28 cellular contexts compared by ENCODE assay signal in genomic region chr2:219490600-219491130, GRCh38. TPM values are rescaled to one million over a fixed set of nuclear protein-coding genes. Genes with fewer than 3 reads are reported as not detected.
DNase-seq lines count a peak whose midpoint lies in the region; ATAC-seq, FAIRE-seq and TF ChIP-seq lines count a peak whose summit lies in the region.
"Had no signal": no experiment of that assay in that cellular context is flagged by ENCODE, and none has a peak within 500 bp of the region (broad histone marks: within the 10 kb centered on the region; RNA-seq: fewer than 3 reads in every experiment).

No MANE protein-coding gene starts in this region.

- no peak overlapping the region for H2AK5ac ChIP-seq in H1 (ENCODE audit: low read depth, low read length)
- H2AK5ac ChIP-seq in neuronal stem cell (ENCODE audit: low read depth, low read length): peak overlapping the region; percentile 76

- H3K4me2 ChIP-seq in H1 (ENCODE audit: insufficient read depth in 1 of 2, low read depth in 2 of 2, low read length in 2 of 2) (no peak overlapping the region), neuronal stem cell (ENCODE audit: insufficient read depth, low read length, poor library complexity, severe bottlenecking) (no peak overlapping the region)
- H3K4me2 ChIP-seq: BLaER1 had no signal

- no peak overlapping the region for H3K23ac ChIP-seq in H1 (ENCODE audit: insufficient read length)
- peak overlapping the region; percentile 23 for H3K23ac ChIP-seq in neuronal stem cell (ENCODE audit: low read depth, low read length, poor library complexity)

- no peak overlapping the region for H3K4me3 ChIP-seq in cardiac muscle cell
- no peak overlapping the region for H3K4me3 ChIP-seq in H1 (ENCODE audit: extremely low read depth in 1 of 4, insufficient read depth in 2 of 4, low read depth in 3 of 4, low read length in 4 of 4)
- H3K4me3 ChIP-seq in neuronal stem cell (ENCODE audit: low read length in 2 of 2): no peak overlapping the region
- H3K4me3 ChIP-seq: BLaER1, K562, SJCRH30 had no signal

- H3K27ac ChIP-seq in cardiac muscle cell: peak overlapping the region; percentile 10
- no peak overlapping the region for H3K27ac ChIP-seq in H1 (ENCODE audit: low read depth, low read length)
- H3K27ac ChIP-seq in neuronal stem cell (replicated peaks; ENCODE audit: low read length): no peak overlapping the region
- H3K27ac ChIP-seq: BLaER1, RWPE1, SJCRH30 had no signal

- 0 out of 2 replicates have a peak overlapping the region, but pooled peaks have one; percentile 23 for H2BK15ac ChIP-seq in H1 (ENCODE audit: low read length)
- no peak overlapping the region for H2BK15ac ChIP-seq in neuronal stem cell (ENCODE audit: low read length)

- FAIRE-seq in H1 (lab: Jason Lieb, UNC): no peak
- FAIRE-seq: A204.1, GM12892, H54, K562 had no signal

- H3K36me3 ChIP-seq in cardiac muscle cell (peaks cover 34% of the 10 kb centered on the region), H1 (ENCODE audit: control insufficient read depth in 2 of 4, insufficient read depth in 4 of 4, low read length in 3 of 4) (no peaks in the 10 kb centered on the region), neuronal stem cell (replicated peaks in 1 of 2; ENCODE audit: control insufficient read depth in 2 of 2, insufficient read depth in 2 of 2, low read length in 2 of 2) (no peaks in the 10 kb centered on the region)
- H3K36me3 ChIP-seq: BLaER1, SJCRH30 had no signal

- H3K18ac ChIP-seq in H1 (ENCODE audit: extremely low read depth, low read length): no peak overlapping the region
- peak overlapping the region; percentile 77 for H3K18ac ChIP-seq in neuronal stem cell (ENCODE audit: low read length)

- H2AFZ ChIP-seq in H1 (ENCODE audit: low read length): no peak overlapping the region
- no peak overlapping the region for H2AFZ ChIP-seq in neuronal stem cell (ENCODE audit: low read length)

- no peaks in the 10 kb centered on the region for H4K20me1 ChIP-seq in H1 (replicated peaks in 1 of 2; ENCODE audit: control insufficient read depth in 1 of 2, insufficient read depth in 2 of 2, low read length in 2 of 2)

- H3K9me3 ChIP-seq in cardiac muscle cell (ENCODE audit: low read depth) (no peaks in the 10 kb centered on the region), H1 (ENCODE audit: insufficient read depth in 2 of 2, low read depth in 1 of 2, low read length in 1 of 2) (no peaks in the 10 kb centered on the region), neuronal stem cell (replicated peaks in 1 of 2; ENCODE audit: control insufficient read depth in 2 of 2, insufficient read depth in 1 of 2, low read depth in 1 of 2, low read length in 2 of 2) (no peaks in the 10 kb centered on the region)
- H3K9me3 ChIP-seq: BLaER1, Caco-2, SJCRH30 had no signal

- no peak overlapping the region for H3K14ac ChIP-seq in H1 (ENCODE audit: insufficient read length)
- H3K14ac ChIP-seq in neuronal stem cell (ENCODE audit: low read length): no peak overlapping the region

- no peak for ATAC-seq in esophagus mucosa
- ATAC-seq: Panc1 had no signal

- TF ChIP-seq EP300 in H1 (IDR thresholded peaks at IDR 0.05; ENCODE audit: borderline replicate concordance in 1 of 2, low read depth in 2 of 2, low read length in 2 of 2): no peak

- H2BK5ac ChIP-seq in H1 (ENCODE audit: low read depth, low read length): no peak overlapping the region
- H2BK5ac ChIP-seq in neuronal stem cell (ENCODE audit: low read length): no peak overlapping the region

- no peaks in the 10 kb centered on the region for H3K79me2 ChIP-seq in H1 (ENCODE audit: control insufficient read depth in 1 of 2, insufficient read depth in 2 of 2, low read length in 2 of 2)

- H4K5ac ChIP-seq in H1 (ENCODE audit: insufficient read length, low read depth, low read length): no peak overlapping the region

- H3K23me2 ChIP-seq in H1 (ENCODE audit: low read depth, low read length): no peaks in the 10 kb centered on the region

- H3K56ac ChIP-seq in H1 (replicated peaks; ENCODE audit: insufficient read length, low read depth, low read length): no peak overlapping the region

- no peaks in the 10 kb centered on the region for H3K27me3 ChIP-seq in cardiac muscle cell
- peaks cover 2 to 32% (median 20%) of the 10 kb centered on the region in 4 experiments for H3K27me3 ChIP-seq in H1 (replicated peaks in 1 of 4; ENCODE audit: control insufficient read depth in 3 of 4, extremely low read depth in 1 of 4, insufficient read depth in 3 of 4, low read length in 3 of 4)
- peaks cover 3 to 83% (median 50%) of the 10 kb centered on the region in 3 experiments for H3K27me3 ChIP-seq in neuronal stem cell (ENCODE audit: control insufficient read depth in 3 of 3, insufficient read depth in 3 of 3, low read depth in 1 of 3, low read length in 3 of 3)
- H3K27me3 ChIP-seq: SJCRH30 had no signal

- H2BK20ac ChIP-seq in H1 (ENCODE audit: low read length): peak overlapping the region; percentile 62; the same call in 1 of the 2 replicates

- no peak overlapping the region; the same call in 1 of the 2 replicates for H2BK12ac ChIP-seq in H1 (ENCODE audit: low read depth, low read length)
- no peak overlapping the region for H2BK12ac ChIP-seq in neuronal stem cell (ENCODE audit: low read length)

- CTCF ChIA-PET in H1 (lab: Charles Lee; ENCODE audit: partially characterized antibody): interaction anchor here (1.2 to 113.1 kb wide), 5 partner anchors 1 to 199 kb away, joined by 3 to 7248 read pairs (median 37); partner anchors contain the start of genes ASIC4, CHPF, DES and GMPPA

- H3K4ac ChIP-seq in H1 (replicated peaks; ENCODE audit: insufficient read length, low read depth, low read length) (no peak overlapping the region), neuronal stem cell (ENCODE audit: low read length) (peak overlapping the region; percentile 59)

- POLR2A ChIA-PET in H1 (lab: Charles Lee; ENCODE audit: partially characterized antibody): interaction anchor here (1.0 to 19.9 kb wide), 10 partner anchors 9 to 62 kb away, joined by 3 to 216 read pairs (median 4); partner anchors contain the start of genes ASIC4 and GMPPA

- H2BK120ac ChIP-seq in H1 (replicated peaks; ENCODE audit: low read depth, low read length): no peak overlapping the region
- no peak overlapping the region for H2BK120ac ChIP-seq in neuronal stem cell (ENCODE audit: low read depth, low read length)

- H3K79me1 ChIP-seq in H1 (ENCODE audit: low read depth, low read length): no peaks in the 10 kb centered on the region
- no peaks in the 10 kb centered on the region for H3K79me1 ChIP-seq in neuronal stem cell (ENCODE audit: low read depth, low read length)

- DNase-seq in cardiac muscle cell (ENCODE audit: low read depth in 1 of 2, low spot score in 1 of 2) (no peak), cardiac septum (ENCODE audit: low spot score) (no peak), H1 (ENCODE audit: low read depth in 1 of 2, low spot score in 2 of 2) (no peak), neuronal stem cell (ENCODE audit: low spot score) (no peak), DMS153 (lab: John Stamatoyannopoulos, UW) (no peak), NCI-H146 treated with DMSO at 0.1 percent for 48 hours (lab: John Stamatoyannopoulos, UW; ENCODE audit: unreplicated experiment) (no peak)
- DNase-seq: Caco-2, DND-41, Kasumi-1, MV-4-11, NCI-H1105, NCI-H1436 treated with DMSO at 0.1 percent for 48 hours, NCI-H1930, NCI-H2107, NCI-H446 treated with DMSO at 0.1 percent for 48 hours, NCI-H526, SJCRH30 had no signal

- H4K91ac ChIP-seq in H1 (replicated peaks; ENCODE audit: insufficient read length, low read length) (no peak overlapping the region), neuronal stem cell (ENCODE audit: low read depth, low read length, poor library complexity) (no peak overlapping the region)

- no peak for TF ChIP-seq RAD21 in H1 (IDR thresholded peaks at IDR 0.05 in 1 of 2, conservative IDR thresholded peaks at IDR 0.05 in 1 of 2; ENCODE audit: low read depth in 2 of 2, low read length in 2 of 2)

- H3K9ac ChIP-seq in H1 (replicated peaks in 1 of 4; ENCODE audit: extremely low read depth in 1 of 4, low read depth in 3 of 4, low read length in 3 of 4): no peak overlapping the region
- H3K9ac ChIP-seq in neuronal stem cell (ENCODE audit: low read depth, low read length, poor library complexity): no peak overlapping the region
- H3K9ac ChIP-seq: BLaER1 had no signal

- peaks cover 14% of the 10 kb centered on the region for H3K4me1 ChIP-seq in cardiac muscle cell (ENCODE audit: low read depth)
- H3K4me1 ChIP-seq in H1 (replicated peaks in 1 of 4; ENCODE audit: control insufficient read depth in 3 of 4, insufficient read depth in 4 of 4, low read length in 3 of 4): peaks cover 6 to 26% (median 20%) of the 10 kb centered on the region in 4 experiments
- peaks cover 4 to 9% of the 10 kb centered on the region in 2 donors for H3K4me1 ChIP-seq in neuronal stem cell (ENCODE audit: control insufficient read depth in 2 of 2, insufficient read depth in 1 of 2, low read depth in 1 of 2, low read length in 2 of 2)

- no peak for TF ChIP-seq POLR2A in H1 (IDR thresholded peaks at IDR 0.05; ENCODE audit: control extremely low read depth in 1 of 2, low read depth in 2 of 2, low read length in 2 of 2)

- 90% methylated on average over 9 of the region's 10 CpGs; no CpG with 5 or more reads in 1 of the 2 experiments for WGBS in H1 (ENCODE audit: extremely low coverage in 1 of 2, insufficient coverage in 1 of 2, insufficient read length in 1 of 2, insufficient replicate concordance in 2 of 2, low coverage in 1 of 2, low lambda C conversion rate in 2 of 2, missing lambda C conversion rate in 1 of 2), 2 experiments
- WGBS in neuronal stem cell (ENCODE audit: extremely low coverage in 2 of 2, insufficient read length in 2 of 2, insufficient replicate concordance in 1 of 2), 2 donors: no CpG with 5 or more reads among the region's 10 CpGs

- H4K8ac ChIP-seq in H1 (ENCODE audit: extremely low read depth, insufficient read depth, low read length): no peak overlapping the region
- H4K8ac ChIP-seq in neuronal stem cell (ENCODE audit: low read depth, low read length): peak overlapping the region; percentile 89

- TF ChIP-seq CTCF in cardiac muscle cell (IDR thresholded peaks at IDR 0.05; ENCODE audit: low read depth, low read length): no peak
- TF ChIP-seq CTCF in H1 (IDR thresholded peaks at IDR 0.05; ENCODE audit: control extremely low read depth in 1 of 3, insufficient read depth in 1 of 3, low read depth in 1 of 3, low read length in 3 of 3): no peak

- intact Hi-C loops in cardiac septum (cut with DNase I): no loop called here

RNA-seq across cellular contexts. Expression of gene GMPPA, which starts 8.0 kb away (rescaled TPM):
- total RNA-seq in cardiac muscle cell (35.0 and 45.5 TPM in 2 replicates), cardiac septum (22.6 TPM), esophagus mucosa (19.9 TPM)
- polyA plus RNA-seq in cardiac muscle cell (52.7 and 67.5 TPM in 2 replicates), H1 (2011; rRNA removed) (98.8 and 101 TPM in 2 replicates)
- 34.3 and 35.3 TPM in 2 replicates for total RNA-seq in H1 (2021; fragmentation: NEBNext Ultra II Directional; extraction: Animal tissue kit (Norgen Biotek cat#: 25700))
- 59.0 TPM for polyA plus RNA-seq in H1 (2011; cell fraction: cytosol; rRNA removed)
- 133 TPM for polyA plus RNA-seq in H1 (2011; cell fraction: nucleus; rRNA removed)
- polyA plus RNA-seq in H1 (2012, experiment 1 of 2): 32.8 to 43.7 TPM (median 41.5 TPM) in 4 replicates
- polyA plus RNA-seq in H1 (2012, experiment 2 of 2): 53.9 TPM
- polyA plus RNA-seq in H1 (2013, experiment 1 of 2): 32.4 TPM
- polyA plus RNA-seq in H1 (2013, experiment 2 of 2): 31.6 TPM
- 67.3 and 79.3 TPM in 2 replicates for polyA minus RNA-seq in H1 (2011; rRNA and poly(A)+ RNA removed)
- 24.6 TPM for polyA minus RNA-seq in H1 (2011; cell fraction: cytosol; rRNA and poly(A)+ RNA removed)
- polyA minus RNA-seq in H1 (2011; cell fraction: nucleus; rRNA and poly(A)+ RNA removed): 26.1 TPM
- 11.1 TPM for polyA plus RNA-seq in neuronal stem cell (2013, experiment 1 of 2)
- 10.9 TPM for polyA plus RNA-seq in neuronal stem cell (2013, experiment 2 of 2)

RNA-seq across cellular contexts. Expression of gene ASIC4, which starts 23.6 kb away (rescaled TPM):
- total RNA-seq in cardiac muscle cell: 6.4 and 9.5 TPM in 2 replicates
- polyA plus RNA-seq in cardiac muscle cell: 3.3 and 4.3 TPM in 2 replicates
- 0.32 TPM for total RNA-seq in cardiac septum
- 0.19 and 0.22 TPM in 2 replicates for total RNA-seq in H1 (2021; fragmentation: NEBNext Ultra II Directional; extraction: Animal tissue kit (Norgen Biotek cat#: 25700))
- 0.12 and 0.30 TPM in 2 replicates for polyA plus RNA-seq in H1 (2011; rRNA removed)
- polyA plus RNA-seq in H1 (2011; cell fraction: cytosol; rRNA removed): 0.18 TPM
- 0.96 TPM for polyA plus RNA-seq in H1 (2011; cell fraction: nucleus; rRNA removed)
- polyA plus RNA-seq in H1 (2012, experiment 1 of 2): 0.11 to 0.42 TPM (median 0.36 TPM) in 3 of 4 replicates, not detected in the other
- 0.05 TPM for polyA plus RNA-seq in H1 (2012, experiment 2 of 2)
- 0.06 TPM for polyA plus RNA-seq in H1 (2013, experiment 1 of 2)
- 0.13 TPM for polyA plus RNA-seq in H1 (2013, experiment 2 of 2)
- polyA minus RNA-seq in H1 (2011; rRNA and poly(A)+ RNA removed): 0.12 and 0.22 TPM in 2 replicates
- polyA minus RNA-seq in H1 (2011; cell fraction: cytosol; rRNA and poly(A)+ RNA removed): not detected
- 0.50 TPM for polyA minus RNA-seq in H1 (2011; cell fraction: nucleus; rRNA and poly(A)+ RNA removed)
- polyA plus RNA-seq in neuronal stem cell (2013, experiment 1 of 2): 0.14 TPM
- polyA plus RNA-seq in neuronal stem cell (2013, experiment 2 of 2): 0.15 TPM
- not detected for total RNA-seq in esophagus mucosa
- total RNA-seq: HT1080 had no signal
- polyA plus RNA-seq: AG04450; CD4-positive, alpha-beta memory T cell had no signal

RNA-seq across cellular contexts. Expression of gene CHPF, which starts 52.9 kb away (rescaled TPM):
- total RNA-seq in cardiac muscle cell (286 and 301 TPM in 2 replicates), cardiac septum (120 TPM), esophagus mucosa (27.1 TPM)
- polyA plus RNA-seq in cardiac muscle cell (208 and 218 TPM in 2 replicates), H1 (2011; rRNA removed) (67.3 and 103 TPM in 2 replicates)
- total RNA-seq in H1 (2021; fragmentation: NEBNext Ultra II Directional; extraction: Animal tissue kit (Norgen Biotek cat#: 25700)): 62.9 and 68.1 TPM in 2 replicates
- 61.7 TPM for polyA plus RNA-seq in H1 (2011; cell fraction: cytosol; rRNA removed)
- polyA plus RNA-seq in H1 (2011; cell fraction: nucleus; rRNA removed): 76.8 TPM
- polyA plus RNA-seq in H1 (2012, experiment 1 of 2): 33.7 to 59.5 TPM (median 55.7 TPM) in 4 replicates
- 62.7 TPM for polyA plus RNA-seq in H1 (2012, experiment 2 of 2)
- 107 TPM for polyA plus RNA-seq in H1 (2013, experiment 1 of 2)
- 107 TPM for polyA plus RNA-seq in H1 (2013, experiment 2 of 2)
- 17.3 and 20.9 TPM in 2 replicates for polyA minus RNA-seq in H1 (2011; rRNA and poly(A)+ RNA removed)
- 62.2 TPM for polyA minus RNA-seq in H1 (2011; cell fraction: cytosol; rRNA and poly(A)+ RNA removed)
- polyA minus RNA-seq in H1 (2011; cell fraction: nucleus; rRNA and poly(A)+ RNA removed): 38.8 TPM
- polyA plus RNA-seq in neuronal stem cell (2013, experiment 1 of 2): 12.6 TPM
- 12.8 TPM for polyA plus RNA-seq in neuronal stem cell (2013, experiment 2 of 2)

RNA-seq across cellular contexts. Expression of gene TMEM198, which starts 53.2 kb away (rescaled TPM):
- 6.7 and 7.4 TPM in 2 replicates for total RNA-seq in cardiac muscle cell
- polyA plus RNA-seq in cardiac muscle cell: 8.2 and 12.2 TPM in 2 replicates
- 1.8 TPM for total RNA-seq in cardiac septum
- total RNA-seq in H1 (2021; fragmentation: NEBNext Ultra II Directional; extraction: Animal tissue kit (Norgen Biotek cat#: 25700)): 10.2 and 11.0 TPM in 2 replicates
- 10.4 and 15.4 TPM in 2 replicates for polyA plus RNA-seq in H1 (2011; rRNA removed)
- polyA plus RNA-seq in H1 (2011; cell fraction: cytosol; rRNA removed): 10.0 TPM
- polyA plus RNA-seq in H1 (2011; cell fraction: nucleus; rRNA removed): 19.0 TPM
- 7.6 to 11.7 TPM (median 9.4 TPM) in 4 replicates for polyA plus RNA-seq in H1 (2012, experiment 1 of 2)
- polyA plus RNA-seq in H1 (2012, experiment 2 of 2): 13.6 TPM
- polyA plus RNA-seq in H1 (2013, experiment 1 of 2): 8.4 TPM
- 8.2 TPM for polyA plus RNA-seq in H1 (2013, experiment 2 of 2)
- 4.3 and 6.1 TPM in 2 replicates for polyA minus RNA-seq in H1 (2011; rRNA and poly(A)+ RNA removed)
- polyA minus RNA-seq in H1 (2011; cell fraction: cytosol; rRNA and poly(A)+ RNA removed): 7.5 TPM
- 5.6 TPM for polyA minus RNA-seq in H1 (2011; cell fraction: nucleus; rRNA and poly(A)+ RNA removed)
- 2.7 TPM for polyA plus RNA-seq in neuronal stem cell (2013, experiment 1 of 2)
- 1.8 TPM for polyA plus RNA-seq in neuronal stem cell (2013, experiment 2 of 2)
- 1.2 TPM for total RNA-seq in esophagus mucosa
- polyA plus RNA-seq: CD4-positive, alpha-beta memory T cell had no signal

RNA-seq across cellular contexts. Expression of gene SPEG, which starts 56.0 kb away (rescaled TPM):
- 275 and 292 TPM in 2 replicates for total RNA-seq in cardiac muscle cell
- polyA plus RNA-seq in cardiac muscle cell: 185 and 188 TPM in 2 replicates
- 199 TPM for total RNA-seq in cardiac septum
- total RNA-seq in H1 (2021; fragmentation: NEBNext Ultra II Directional; extraction: Animal tissue kit (Norgen Biotek cat#: 25700)): 32.0 and 36.7 TPM in 2 replicates
- polyA plus RNA-seq in H1 (2011; rRNA removed): 19.9 and 37.1 TPM in 2 replicates
- 41.0 TPM for polyA plus RNA-seq in H1 (2011; cell fraction: cytosol; rRNA removed)
- 98.6 TPM for polyA plus RNA-seq in H1 (2011; cell fraction: nucleus; rRNA removed)
- polyA plus RNA-seq in H1 (2012, experiment 1 of 2): 20.0 to 41.3 TPM (median 36.9 TPM) in 4 replicates
- 18.5 TPM for polyA plus RNA-seq in H1 (2012, experiment 2 of 2)
- polyA plus RNA-seq in H1 (2013, experiment 1 of 2): 41.2 TPM
- 36.3 TPM for polyA plus RNA-seq in H1 (2013, experiment 2 of 2)
- 7.1 and 12.4 TPM in 2 replicates for polyA minus RNA-seq in H1 (2011; rRNA and poly(A)+ RNA removed)
- polyA minus RNA-seq in H1 (2011; cell fraction: cytosol; rRNA and poly(A)+ RNA removed): 13.4 TPM
- 39.5 TPM for polyA minus RNA-seq in H1 (2011; cell fraction: nucleus; rRNA and poly(A)+ RNA removed)
- 24.0 TPM for polyA plus RNA-seq in neuronal stem cell (2013, experiment 1 of 2)
- polyA plus RNA-seq in neuronal stem cell (2013, experiment 2 of 2): 23.9 TPM
- total RNA-seq in esophagus mucosa: 3.8 TPM
